ENCODE assay signal across 14 cellular contexts in the genomic region with DNA sequence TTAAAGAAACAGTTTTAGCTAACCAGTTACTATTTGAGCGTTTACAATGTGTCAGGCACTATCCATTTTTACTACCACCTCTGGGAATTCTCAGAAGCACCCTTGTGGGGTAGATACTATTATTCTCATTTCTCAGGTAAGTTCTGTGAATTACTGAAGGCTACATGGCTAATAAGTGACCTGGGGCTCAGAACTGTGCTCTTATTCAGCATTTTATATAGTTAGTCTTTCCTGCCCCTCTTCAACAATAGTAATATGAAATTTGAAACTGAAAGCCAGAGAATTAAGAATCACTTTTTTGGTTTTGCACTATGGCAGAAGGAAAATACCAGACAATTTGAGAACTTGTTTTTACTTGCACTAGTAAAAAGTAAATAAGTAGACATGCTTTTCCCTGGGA. TPM values are rescaled to one million over a fixed set of nuclear protein-coding genes. Genes with fewer than 3 reads are reported as not detected.
DNase-seq lines count a peak whose midpoint lies in the region; ATAC-seq, FAIRE-seq and TF ChIP-seq lines count a peak whose summit lies in the region.
"Had no signal": no experiment of that assay in that cellular context is flagged by ENCODE, and none has a peak within 500 bp of the region (broad histone marks: within the 10 kb centered on the region; RNA-seq: fewer than 3 reads in every experiment).

No MANE protein-coding gene starts in this region.

- H3K4me1 ChIP-seq in thoracic aorta (ENCODE audit: control insufficient read depth in 1 of 2, low read depth in 2 of 2) = peaks cover 64 to 68% of the 10 kb centered on the region in 2 donors

- H3K4me3 ChIP-seq in thoracic aorta = peak overlapping the region; percentile 11

- H3K27ac ChIP-seq in thoracic aorta = no peak overlapping the region

- peaks cover 5% of the 10 kb centered on the region for H3K9me3 Mint-ChIP-seq in natural killer cell treated with Interleukin-12 subunit alpha and Interleukin-12 subunit beta and Interleukin-15 and Interleukin-18, amount 100 ng/mL, for 72 hours
- H3K9me3 Mint-ChIP-seq in natural killer cell = no peaks in the 10 kb centered on the region

- no peak for TF ChIP-seq POLR2A in H54 (IDR thresholded peaks at IDR 0.05; ENCODE audit: low read depth, low read length)

- ATAC-seq in natural killer cell treated with Interleukin-12 subunit alpha and Interleukin-12 subunit beta and Interleukin-15 and Interleukin-18, amount 100 ng/mL, for 72 hours = peak in 1 of 2 donors; percentile 57
- ATAC-seq in natural killer cell = no peak
- peak; percentile 86 for ATAC-seq in HG03432 (IDR thresholded peaks at IDR 0.05; ENCODE audit: unreplicated experiment)
- ATAC-seq in thoracic aorta (ENCODE audit: insufficient number of reproducible peaks, low FRiP score, low read depth) = no peak
- ATAC-seq: HCT116 had no signal

- no peaks in the 10 kb centered on the region for H3K27me3 Mint-ChIP-seq in natural killer cell treated with Interleukin-12 subunit alpha and Interleukin-12 subunit beta and Interleukin-15 and Interleukin-18, amount 100 ng/mL, for 72 hours
- peaks cover 0 to 2% of the 10 kb centered on the region in 2 donors for H3K27me3 Mint-ChIP-seq in natural killer cell (ENCODE audit: low read depth in 2 of 2)

- no peak for DNase-seq in natural killer cell treated with Interleukin-12 subunit alpha and Interleukin-12 subunit beta and Interleukin-15 and Interleukin-18, amount 100 ng/mL, for 72 hours (ENCODE audit: low spot score)
- DNase-seq in natural killer cell = no peak
- DNase-seq in H54 (ENCODE audit: insufficient read length, low spot score) = no peak
- no peak for DNase-seq in thoracic aorta (ENCODE audit: low spot score)
- DNase-seq in NCI-H345 (lab: John Stamatoyannopoulos, UW) = no peak
- no peak for DNase-seq in NCI-H2196 treated with DMSO at 0.1 percent for 48 hours (lab: John Stamatoyannopoulos, UW; ENCODE audit: unreplicated experiment)
- DNase-seq in NCI-H146 treated with DMSO at 0.1 percent for 48 hours (lab: John Stamatoyannopoulos, UW; ENCODE audit: unreplicated experiment) = no peak
- DNase-seq: activated CD4-positive, alpha-beta T cell treated with anti-CD3 and anti-CD28 coated beads, Interleukin-2, amount 50 U/mL, for 1 hour; AML-193; amygdala; effector CD4-positive, alpha-beta T cell; NCI-H510A had no signal

- TF ChIP-seq CTCF in natural killer cell (IDR thresholded peaks at IDR 0.05) (no peak), thoracic aorta (IDR thresholded peaks at IDR 0.05) (no peak)

- peak; percentile 53 for FAIRE-seq in H54 (lab: Jason Lieb, UNC)

- H3K27ac Mint-ChIP-seq in natural killer cell treated with Interleukin-12 subunit alpha and Interleukin-12 subunit beta and Interleukin-15 and Interleukin-18, amount 100 ng/mL, for 72 hours = peak overlapping the region in 1 of 2 donors; percentile 82
- H3K27ac Mint-ChIP-seq in natural killer cell = no peak overlapping the region

- H3K36me3 Mint-ChIP-seq in natural killer cell treated with Interleukin-12 subunit alpha and Interleukin-12 subunit beta and Interleukin-15 and Interleukin-18, amount 100 ng/mL, for 72 hours = peaks cover 19% of the 10 kb centered on the region
- no peaks in the 10 kb centered on the region for H3K36me3 Mint-ChIP-seq in natural killer cell

- peaks cover 43 to 44% of the 10 kb centered on the region in 2 donors for H3K4me1 Mint-ChIP-seq in natural killer cell treated with Interleukin-12 subunit alpha and Interleukin-12 subunit beta and Interleukin-15 and Interleukin-18, amount 100 ng/mL, for 72 hours (ENCODE audit: low read depth in 2 of 2)
- H3K4me1 Mint-ChIP-seq in natural killer cell = peaks cover 13 to 14% of the 10 kb centered on the region in 2 donors

- peak overlapping the region; percentile 30 for H3K4me3 Mint-ChIP-seq in natural killer cell treated with Interleukin-12 subunit alpha and Interleukin-12 subunit beta and Interleukin-15 and Interleukin-18, amount 100 ng/mL, for 72 hours
- no peak overlapping the region for H3K4me3 Mint-ChIP-seq in natural killer cell

- no peaks in the 10 kb centered on the region for H3K9me3 ChIP-seq in thoracic aorta

- no peaks in the 10 kb centered on the region for H3K27me3 ChIP-seq in thoracic aorta (replicated peaks; ENCODE audit: insufficient read depth)

- intact Hi-C loops in natural killer cell (cut with micrococcal nuclease) = no loop called here

- H3K36me3 ChIP-seq in thoracic aorta = no peaks in the 10 kb centered on the region

RNA-seq across cellular contexts. Expression of a gene that starts 11.8 kb away (rescaled TPM):
- total RNA-seq in natural killer cell treated with Interleukin-12 subunit alpha and Interleukin-12 subunit beta and Interleukin-15 and Interleukin-18, amount 100 ng/mL, for 72 hours = 100 to 1,000 TPM; 110 to 200 TPM
- total RNA-seq in natural killer cell (10 to 100 TPM; 52.8 to 78.2 (median 69.4) TPM), thoracic aorta (100 to 1,000 TPM in 1 of 2 donors, 10 to 100 TPM in 1; 83.9 to 248 TPM)
